Comparison of ENCODE assay signal across 17 cellular contexts in genomic region chr7:50312589-50313162, GRCh38. TPM values are rescaled to one million over a fixed set of nuclear protein-coding genes. Genes with fewer than 3 reads are reported as not detected.
A peak's percentile ranks its signal among the peaks of the same experiment; 100 is the strongest.
DNase-seq lines count a peak whose midpoint lies in the region; ATAC-seq, FAIRE-seq and TF ChIP-seq lines count a peak whose summit lies in the region.
"Had no signal": no experiment of that assay in that cellular context is flagged by ENCODE, and none has a peak within 500 bp of the region (broad histone marks: within the 10 kb centered on the region; RNA-seq: fewer than 3 reads in every experiment).

No MANE protein-coding gene starts in this region.

- H3K9me1 ChIP-seq in K562 (ENCODE audit: control insufficient read depth, insufficient read depth, low read length), result no peaks in the 10 kb centered on the region

- no peak for TF ChIP-seq CTCF in OCI-LY3 (IDR thresholded peaks at IDR 0.05; ENCODE audit: low read depth, low read length)
- no peak for TF ChIP-seq CTCF in K562 (IDR thresholded peaks at IDR 0.05 in 2 of 3, conservative IDR thresholded peaks at IDR 0.05 in 1 of 3; ENCODE audit: insufficient read depth in 2 of 3, low read depth in 1 of 3, low read length in 3 of 3)

- H3K4me3 ChIP-seq in OCI-LY3 (ENCODE audit: low read length) (peak overlapping the region; percentile 88), K562 (peak overlapping the region; percentile 4; the same call in 1 of the 2 replicates), thymus (ENCODE audit: low read length) (peak overlapping the region; percentile 91)

- no peaks in the 10 kb centered on the region for H3K27me3 Mint-ChIP-seq in activated T-cell treated with anti-CD3 and anti-CD28 coated beads, Interleukin-2, amount 50 U/mL, for 72 hours (ENCODE audit: low read depth)

- no peaks in the 10 kb centered on the region for H3K9me3 Mint-ChIP-seq in activated T-cell treated with anti-CD3 and anti-CD28 coated beads, Interleukin-2, amount 50 U/mL, for 72 hours
- H3K9me3 Mint-ChIP-seq: nephron progenitor cell had no signal

- H3K36me3 ChIP-seq in OCI-LY3 (replicated peaks; ENCODE audit: low read depth, low read length) (peaks cover 38% of the 10 kb centered on the region), K562 (ENCODE audit: control insufficient read depth, insufficient read depth, low read length) (peaks cover 22% of the 10 kb centered on the region), thymus (ENCODE audit: control insufficient read depth, insufficient read depth) (peaks cover 12% of the 10 kb centered on the region)
- H3K36me3 ChIP-seq: brain microvascular endothelial cell had no signal

- CTCF ChIA-PET in K562 (lab: Yijun Ruan, JAX; ENCODE audit: low intra/inter-chr PET ratio), result no interaction called here

- peak overlapping the region; percentile 98 for H3K4me2 ChIP-seq in OCI-LY3 (ENCODE audit: low read length)
- H3K4me2 ChIP-seq in K562 (ENCODE audit: insufficient read depth, low read length), result peak overlapping the region; percentile 78; the same call in 1 of the 2 replicates
- H3K4me2 ChIP-seq: SK-N-SH had no signal

- peaks cover 38 to 73% of the 10 kb centered on the region in 2 donors for H3K36me3 Mint-ChIP-seq in activated T-cell treated with anti-CD3 and anti-CD28 coated beads, Interleukin-2, amount 50 U/mL, for 72 hours (ENCODE audit: insufficient read depth in 2 of 2)

- peak overlapping the region; percentile 99 for H3K27ac Mint-ChIP-seq in activated T-cell treated with anti-CD3 and anti-CD28 coated beads, Interleukin-2, amount 50 U/mL, for 72 hours
- H3K27ac Mint-ChIP-seq: nephron progenitor cell had no signal

- H3K79me2 ChIP-seq in OCI-LY3 (ENCODE audit: low read length), result peaks cover 100% of the 10 kb centered on the region
- peaks cover 99% of the 10 kb centered on the region for H3K79me2 ChIP-seq in K562 (ENCODE audit: control insufficient read depth, insufficient read depth, low read length)

- H3K9me3 ChIP-seq in OCI-LY3 (ENCODE audit: insufficient read depth, low read length) (no peaks in the 10 kb centered on the region), K562 (replicated peaks; ENCODE audit: control insufficient read depth, insufficient read depth, low read depth, low read length) (no peaks in the 10 kb centered on the region), thymus (ENCODE audit: control insufficient read depth) (no peaks in the 10 kb centered on the region)

- H3K27ac ChIP-seq in OCI-LY3 (ENCODE audit: low read length) (peak overlapping the region; percentile 96), K562 (ENCODE audit: extremely low read depth, low read depth, low read length) (peak overlapping the region; percentile 48), thymus (ENCODE audit: low read depth) (peak overlapping the region; percentile 98)
- H3K27ac ChIP-seq: brain microvascular endothelial cell had no signal

- no peak for DNase-seq in activated T-cell treated with anti-CD3 and anti-CD28 coated beads, Interleukin-2, amount 50 U/mL, for 72 hours
- DNase-seq in activated T-cell treated with anti-CD3 and anti-CD28 coated beads for 4 hours (no peak), K562 (ENCODE audit: extremely low read depth in 1 of 4, low spot score in 3 of 4) (no peak), hypothalamus (lab: John Stamatoyannopoulos, UW) (no peak)
- DNase-seq: activated CD8-positive, alpha-beta memory T cell treated with anti-CD3 and anti-CD28 coated beads for 24 hours; brain microvascular endothelial cell; NCI-H446; nephron progenitor cell; SK-N-SH; stimulated activated CD4-positive, alpha-beta T cell treated with anti-CD3 and anti-CD28 coated beads, Interleukin-15, amount 100 ng/mL, for 24 hours; stimulated activated naive CD4-positive, alpha-beta T cell treated with Interleukin-2 at 50 U/mL for 16 hours had no signal

- 49% methylated on average over 4 of the region's 4 CpGs for WGBS in K562 (ENCODE audit: insufficient coverage, low coverage, missing lambda C conversion rate)
- WGBS in thymus, result 6% methylated on average over 4 of the region's 4 CpGs

- POLR2A ChIA-PET in K562 (lab: Yijun Ruan, JAX), result interaction anchor here (0.8 to 1.2 kb wide), 7 partner anchors 11 to 26 kb away, joined by 3 to 5 read pairs (median 3); no protein-coding TSS in a partner anchor

- intact Hi-C loops in K562 (cut with micrococcal nuclease), result no loop called here

- H4K20me1 ChIP-seq in OCI-LY3 (ENCODE audit: insufficient read depth, low read length) (peaks cover 27% of the 10 kb centered on the region), K562 (replicated peaks; ENCODE audit: control insufficient read depth, insufficient read depth, low read length) (no peaks in the 10 kb centered on the region)

- peaks cover 71% of the 10 kb centered on the region for H3K4me1 Mint-ChIP-seq in activated T-cell treated with anti-CD3 and anti-CD28 coated beads, Interleukin-2, amount 50 U/mL, for 72 hours (ENCODE audit: low read depth)

- peak overlapping the region; percentile 94 to 96 for H3K4me3 Mint-ChIP-seq in activated T-cell treated with anti-CD3 and anti-CD28 coated beads, Interleukin-2, amount 50 U/mL, for 72 hours
- H3K4me3 Mint-ChIP-seq: nephron progenitor cell had no signal

- no peak for TF ChIP-seq RAD21 in K562 (CRISPR knock-in tag; conservative IDR thresholded peaks at IDR 0.05 in 1 of 2, IDR thresholded peaks at IDR 0.05 in 1 of 2)

- no peak for TF ChIP-seq POLR2A in K562 (conservative IDR thresholded peaks at IDR 0.05)

- no peak for ATAC-seq in activated T-cell treated with anti-CD3 and anti-CD28 coated beads, Interleukin-2, amount 50 U/mL, for 72 hours (replicated peaks in 1 of 2)
- no peak for ATAC-seq in K562
- ATAC-seq in GM19351 (IDR thresholded peaks at IDR 0.05; ENCODE audit: unreplicated experiment), result no peak
- ATAC-seq in GM19463 (IDR thresholded peaks at IDR 0.05; ENCODE audit: unreplicated experiment), result no peak

- in situ Hi-C loops in K562 (cut with MboI), result no loop called here

- no peaks in the 10 kb centered on the region for H3K27me3 ChIP-seq in OCI-LY3 (ENCODE audit: low read depth, low read length)
- no peaks in the 10 kb centered on the region for H3K27me3 ChIP-seq in K562 (ENCODE audit: control insufficient read depth in 2 of 2, insufficient read depth in 2 of 2, low read length in 2 of 2)
- H3K27me3 ChIP-seq in thymus (ENCODE audit: control insufficient read depth, insufficient read depth), result no peaks in the 10 kb centered on the region

- no peak for FAIRE-seq in K562 (lab: Jason Lieb, UNC)
- FAIRE-seq: islet of Langerhans had no signal

- BruUV-seq in K562 (replicated peaks; lab: Mats Ljungman, UMichigan), result no TSS peak

- peak overlapping the region; percentile 98 for H3K9ac ChIP-seq in OCI-LY3 (ENCODE audit: low read length)
- peak overlapping the region in 1 of 2 experiments; percentile 54; a peak in 2 of 4 replicates for H3K9ac ChIP-seq in K562 (ENCODE audit: insufficient read depth in 1 of 2, low read depth in 2 of 2, low read length in 2 of 2)
- H3K9ac ChIP-seq: SK-N-SH had no signal

- TF ChIP-seq EP300 in K562 (IDR thresholded peaks at IDR 0.05; ENCODE audit: low read length), result no peak

- peaks cover 90% of the 10 kb centered on the region for H3K4me1 ChIP-seq in OCI-LY3 (ENCODE audit: low read length)
- H3K4me1 ChIP-seq in K562 (replicated peaks in 1 of 2; ENCODE audit: control insufficient read depth in 2 of 2, insufficient read depth in 2 of 2, low read length in 2 of 2), result peaks cover 24 to 76% of the 10 kb centered on the region in 2 experiments
- H3K4me1 ChIP-seq in thymus (ENCODE audit: control insufficient read depth, insufficient read depth, low read length), result peaks cover 35% of the 10 kb centered on the region

- no peak overlapping the region for H2AFZ ChIP-seq in OCI-LY3 (ENCODE audit: low read depth, low read length)
- H2AFZ ChIP-seq in K562 (ENCODE audit: low read depth, low read length), result peak overlapping the region; percentile 46; the same call in 1 of the 2 replicates

TF ChIP-seq in K562, 482 proteins besides CTCF, POLR2A, EP300 and RAD21 (continues in another document):
- TF ChIP-seq POLR2H (tag; IDR thresholded peaks at IDR 0.05; ENCODE audit: low read depth) (no peak), NR2C1 (IDR thresholded peaks at IDR 0.05) (peak; percentile 14; the same call in 1 of the 2 replicates), NR2C1 (tag; IDR thresholded peaks at IDR 0.05) (no peak)

RNA-seq across cellular contexts. Expression of gene IKZF1, which starts 8.2 kb away (rescaled TPM):
- 100 to 1,000 TPM; 427 to 504 TPM for total RNA-seq in activated T-cell treated with anti-CD3 and anti-CD28 coated beads, Interleukin-2, amount 50 U/mL, for 72 hours
- total RNA-seq in K562 (2011; cell fraction: chromatin; rRNA removed; ENCODE audit: low replicate concordance), result 53.3 and 122 TPM in 2 replicates
- total RNA-seq in K562 (2011; cell fraction: nucleolus; rRNA removed), result 37.5 and 50.9 TPM in 2 replicates
- 76.8 and 139 TPM in 2 replicates for total RNA-seq in K562 (2011; cell fraction: nucleoplasm; rRNA removed)
- total RNA-seq in K562 (2014; rRNA removed), result 66.5 and 98.0 TPM in 2 replicates
- total RNA-seq in K562 (2014; rRNA removed; fragmentation: Illumina TruSeq; extraction: Trizol), result 43.8 and 45.6 TPM in 2 replicates
- 43.4 and 44.7 TPM in 2 replicates for total RNA-seq in K562 (2015; rRNA removed; fragmentation: Illumina TruSeq; extraction: Trizol)
- 85.3 and 96.6 TPM in 2 replicates for total RNA-seq in K562 (2021)
- 28.4 and 36.2 TPM in 2 replicates for polyA plus RNA-seq in K562 (2011; rRNA removed)
- 34.4 and 57.9 TPM in 2 replicates for polyA plus RNA-seq in K562 (2011; cell fraction: cytosol; rRNA removed)
- polyA plus RNA-seq in K562 (2011; cell fraction: nucleus; rRNA removed), result 43.0 and 50.8 TPM in 2 replicates
- 35.8 and 46.0 TPM in 2 replicates for polyA plus RNA-seq in K562 (2012)
- 37.3 and 50.3 TPM in 2 replicates for polyA plus RNA-seq in K562 (2014; fragmentation: Illumina TruSeq; extraction: Trizol)
- 10 to 100 TPM; 12.6 to 14.7 TPM for polyA plus RNA-seq in K562 (2014; fragmentation: Nextera tagmentation; extraction: Ambion mirVana)
- 30.9 and 37.2 TPM in 2 replicates for polyA plus RNA-seq in K562 (2014; rRNA removed)
- polyA minus RNA-seq in K562 (2011; rRNA and poly(A)+ RNA removed), result 82.8 and 85.1 TPM in 2 replicates
- 60.8 and 72.3 TPM in 2 replicates for polyA minus RNA-seq in K562 (2011; cell fraction: cytosol; rRNA and poly(A)+ RNA removed)
- 77.0 and 96.0 TPM in 2 replicates for polyA minus RNA-seq in K562 (2011; cell fraction: nucleus; rRNA and poly(A)+ RNA removed)
- polyA plus RNA-seq in thymus, result 99.0 TPM
- polyA plus RNA-seq: AG04450, SK-N-SH had no signal

Comparison
In these comparisons a context has a peak if more than half of its experiments do, and no peak if none do; other contexts are left out.
1. H3K27ac ChIP-seq: peak in every context shown above with its lines; median percentile 98 in thymus; 96 in OCI-LY3; 48 in K562.
2. H3K4me3 ChIP-seq: peak in every context shown above with its lines; median percentile 91 in thymus; 88 in OCI-LY3; 4 in K562.